20 cellular contexts compared by ENCODE assay signal in genomic region chr2:202541137-202541536, GRCh38.
DNase-seq lines count a peak whose midpoint lies in the region; ATAC-seq and TF ChIP-seq lines count a peak whose summit lies in the region.
"Had no signal": no experiment of that assay in that cellular context is flagged by ENCODE, and none has a peak within 500 bp of the region (broad histone marks: within the 10 kb centered on the region; RNA-seq: fewer than 3 reads in every experiment).

No MANE protein-coding gene starts in this region.

- no peaks in the 10 kb centered on the region for H3K27me3 ChIP-seq in lower lobe of right lung (ENCODE audit: low read depth)
- no peaks in the 10 kb centered on the region for H3K27me3 ChIP-seq in MM.1S (replicated peaks; ENCODE audit: insufficient read depth, low read length)
- H3K27me3 ChIP-seq: cardiac muscle cell, SJSA1, vagina had no signal

- H3K4me3 ChIP-seq in lower lobe of right lung (no peak overlapping the region), MM.1S (ENCODE audit: low read length) (no peak overlapping the region), OCI-LY7 (ENCODE audit: low read depth, low read length, poor library complexity, severe bottlenecking) (no peak overlapping the region)
- H3K4me3 ChIP-seq: cardiac muscle cell, SJSA1, vagina had no signal

- H3K27ac Mint-ChIP-seq in endothelial cell (ENCODE audit: unreplicated experiment): no peak overlapping the region
- H3K27ac Mint-ChIP-seq: activated naive CD8-positive, alpha-beta T cell treated with anti-CD3 and anti-CD28 coated beads, Interleukin-2, amount 10 ng/mL, durations not matched to agents 7 days and 5 days; CD4-positive, alpha-beta memory T cell; IgD-negative memory B cell; immature natural killer cell had no signal

- intact Hi-C loops in lower lobe of right lung (cut with DNase I): no loop called here
- intact Hi-C loops in OCI-LY7 (cut with micrococcal nuclease; ENCODE audit: unreplicated experiment): no loop called here

- TF ChIP-seq CTCF in VCaP (conservative IDR thresholded peaks at IDR 0.05) (no peak), lower lobe of right lung (IDR thresholded peaks at IDR 0.05) (no peak), endothelial cell (IDR thresholded peaks at IDR 0.05; ENCODE audit: unreplicated experiment) (no peak), MM.1S (IDR thresholded peaks at IDR 0.05; ENCODE audit: low read length) (no peak), OCI-LY7 (conservative IDR thresholded peaks at IDR 0.05; ENCODE audit: low read length) (no peak)

- no TSS peak for BruUV-seq in OCI-LY7 (replicated peaks; lab: Mats Ljungman, UMichigan)

- H4K20me1 ChIP-seq in MM.1S (ENCODE audit: insufficient read depth, low read length): no peaks in the 10 kb centered on the region
- H4K20me1 ChIP-seq in OCI-LY7 (ENCODE audit: insufficient read depth, low read length): no peaks in the 10 kb centered on the region

- H3K27me3 Mint-ChIP-seq in endothelial cell (ENCODE audit: unreplicated experiment): peaks cover 2% of the 10 kb centered on the region
- H3K27me3 Mint-ChIP-seq: activated naive CD8-positive, alpha-beta T cell treated with anti-CD3 and anti-CD28 coated beads, Interleukin-2, amount 10 ng/mL, durations not matched to agents 7 days and 5 days; CD4-positive, alpha-beta memory T cell; IgD-negative memory B cell; naive B cell had no signal

- H2AFZ ChIP-seq in MM.1S (ENCODE audit: low read length): no peak overlapping the region
- H2AFZ ChIP-seq in OCI-LY7 (ENCODE audit: low read length): no peak overlapping the region

- H3K9me3 ChIP-seq in lower lobe of right lung (no peaks in the 10 kb centered on the region), MM.1S (replicated peaks; ENCODE audit: insufficient read depth, low read length) (no peaks in the 10 kb centered on the region), OCI-LY7 (ENCODE audit: low read length) (no peaks in the 10 kb centered on the region)
- H3K9me3 ChIP-seq: SJSA1, vagina had no signal

- peaks cover 16% of the 10 kb centered on the region for H3K36me3 ChIP-seq in lower lobe of right lung
- H3K36me3 ChIP-seq in MM.1S (replicated peaks; ENCODE audit: insufficient read depth, low read length): no peaks in the 10 kb centered on the region
- no peaks in the 10 kb centered on the region for H3K36me3 ChIP-seq in OCI-LY7 (ENCODE audit: insufficient read depth, low read length)
- H3K36me3 ChIP-seq: cardiac muscle cell, vagina had no signal

- H3F3A ChIP-seq in MM.1S (ENCODE audit: insufficient read depth, low read length): no peaks in the 10 kb centered on the region

- CTCF ChIA-PET in OCI-LY7 (lab: Charles Lee; ENCODE audit: unreplicated experiment): no interaction called here

- H3K4me1 Mint-ChIP-seq in endothelial cell (ENCODE audit: unreplicated experiment): no peaks in the 10 kb centered on the region
- H3K4me1 Mint-ChIP-seq: activated naive CD8-positive, alpha-beta T cell treated with anti-CD3 and anti-CD28 coated beads, Interleukin-2, amount 10 ng/mL, durations not matched to agents 7 days and 5 days; CD4-positive, alpha-beta memory T cell; IgD-negative memory B cell; immature natural killer cell; naive B cell had no signal

- H3K9me2 ChIP-seq in MM.1S (replicated peaks; ENCODE audit: insufficient read depth, low read length) (no peaks in the 10 kb centered on the region), OCI-LY7 (ENCODE audit: insufficient read depth, low read length) (no peaks in the 10 kb centered on the region)

- no peak overlapping the region for H3K9ac ChIP-seq in MM.1S (ENCODE audit: low read length)

- no peak overlapping the region for H3K4me2 ChIP-seq in MM.1S (ENCODE audit: low read depth, low read length)
- no peak overlapping the region for H3K4me2 ChIP-seq in OCI-LY7 (ENCODE audit: low read length)

- H3K79me2 ChIP-seq in MM.1S (ENCODE audit: low read length) (no peaks in the 10 kb centered on the region), OCI-LY7 (ENCODE audit: insufficient read depth, low read depth, low read length) (no peaks in the 10 kb centered on the region)

- no peaks in the 10 kb centered on the region for H3K9me3 Mint-ChIP-seq in endothelial cell (ENCODE audit: unreplicated experiment)
- H3K9me3 Mint-ChIP-seq: activated naive CD8-positive, alpha-beta T cell treated with anti-CD3 and anti-CD28 coated beads, Interleukin-2, amount 10 ng/mL, durations not matched to agents 7 days and 5 days; CD4-positive, alpha-beta memory T cell; IgD-negative memory B cell; immature natural killer cell; naive B cell had no signal

- DNase-seq in Daoy (ENCODE audit: low read depth) (peak; percentile 5), NCI-H2029 treated with DMSO at 0.1 percent for 48 hours (lab: John Stamatoyannopoulos, UW) (peak; percentile 30), lower lobe of right lung (no peak), endothelial cell (ENCODE audit: low spot score) (no peak), MM.1S (no peak), OCI-LY7 (ENCODE audit: low spot score) (no peak)
- DNase-seq: activated CD8-positive, alpha-beta memory T cell treated with anti-CD3 and anti-CD28 coated beads for 24 hours; activated naive CD8-positive, alpha-beta T cell treated with anti-CD3 and anti-CD28 coated beads, Interleukin-2, amount 10 ng/mL, durations not matched to agents 7 days and 5 days; CD4-positive, alpha-beta memory T cell; HCEC 1CT; head of caudate nucleus; immature natural killer cell; naive B cell; NCI-H526 treated with DMSO at 0.1 percent for 48 hours had no signal

- H3K36me3 Mint-ChIP-seq in endothelial cell (ENCODE audit: low read depth, unreplicated experiment): peaks cover 9% of the 10 kb centered on the region
- H3K36me3 Mint-ChIP-seq: activated naive CD8-positive, alpha-beta T cell treated with anti-CD3 and anti-CD28 coated beads, Interleukin-2, amount 10 ng/mL, durations not matched to agents 7 days and 5 days had no signal

- POLR2A ChIA-PET in OCI-LY7 (lab: Charles Lee): no interaction called here

- H3K4me1 ChIP-seq in lower lobe of right lung (peaks cover 3% of the 10 kb centered on the region), MM.1S (ENCODE audit: low read length) (no peaks in the 10 kb centered on the region), OCI-LY7 (ENCODE audit: insufficient read depth, low read length, poor library complexity, severe bottlenecking) (no peaks in the 10 kb centered on the region)
- H3K4me1 ChIP-seq: SJSA1, vagina had no signal

- H3K4me3 Mint-ChIP-seq in endothelial cell (ENCODE audit: unreplicated experiment): no peak overlapping the region
- H3K4me3 Mint-ChIP-seq: activated naive CD8-positive, alpha-beta T cell treated with anti-CD3 and anti-CD28 coated beads, Interleukin-2, amount 10 ng/mL, durations not matched to agents 7 days and 5 days; CD4-positive, alpha-beta memory T cell; IgD-negative memory B cell; immature natural killer cell; naive B cell had no signal

- ATAC-seq in lower lobe of right lung (peak; percentile 84 to 95), HG03097 (IDR thresholded peaks at IDR 0.05; ENCODE audit: low FRiP score, unreplicated experiment) (no peak)

- H3K27ac ChIP-seq in VCaP (peak overlapping the region; percentile 44), lower lobe of right lung (no peak overlapping the region), MM.1S (ENCODE audit: low read length) (no peak overlapping the region), OCI-LY7 (ENCODE audit: low read depth, low read length, poor library complexity, severe bottlenecking) (no peak overlapping the region)
- H3K27ac ChIP-seq: cardiac muscle cell, SJSA1, vagina had no signal

Comparison
In these comparisons a context has a peak if more than half of its experiments do, and no peak if none do; other contexts are left out.
1. DNase-seq: peak in Daoy (single experiment) and NCI-H2029 treated with DMSO at 0.1 percent for 48 hours (single experiment); none in lower lobe of right lung (single experiment), endothelial cell (single experiment), MM.1S (single experiment) and OCI-LY7 (single experiment).